14 cellular contexts compared by ENCODE assay signal in the genomic region with DNA sequence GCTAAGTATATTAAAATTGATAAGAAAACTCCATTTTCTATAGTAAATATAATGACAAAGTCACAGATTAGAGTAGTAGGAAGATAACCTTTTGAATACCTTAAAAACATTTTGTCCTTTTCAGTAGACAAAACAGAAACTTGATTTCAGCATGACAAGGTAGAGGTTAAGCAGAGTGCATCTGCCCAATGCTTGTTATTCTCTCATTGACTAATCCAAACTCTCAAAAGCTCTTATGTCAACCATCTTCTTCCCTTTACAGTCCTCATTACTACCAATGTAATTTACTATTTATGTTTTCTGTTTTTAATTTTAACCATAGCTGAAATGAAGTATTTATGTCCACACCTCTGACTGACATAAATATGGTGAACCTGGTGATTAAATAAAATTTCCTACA. TPM values are rescaled to one million over a fixed set of nuclear protein-coding genes. Genes with fewer than 3 reads are reported as not detected.
A peak's percentile ranks its signal among the peaks of the same experiment; 100 is the strongest.
DNase-seq lines count a peak whose midpoint lies in the region; ATAC-seq, FAIRE-seq and TF ChIP-seq lines count a peak whose summit lies in the region.
"Had no signal": no experiment of that assay in that cellular context is flagged by ENCODE, and none has a peak within 500 bp of the region (broad histone marks: within the 10 kb centered on the region; RNA-seq: fewer than 3 reads in every experiment).

No MANE protein-coding gene starts in this region.

- peaks cover 12% of the 10 kb centered on the region for H3K4me1 ChIP-seq in psoas muscle

- DNase-seq in GM10248 (ENCODE audit: extremely low spot score) = peak; percentile 47
- no peak for DNase-seq in mesenteric fat pad (ENCODE audit: low spot score)
- no peak for DNase-seq in psoas muscle
- DNase-seq in GM19239 (ENCODE audit: insufficient read length, low spot score) = no peak
- DNase-seq: activated CD4-positive, alpha-beta T cell treated with anti-CD3 and anti-CD28 coated beads, Interleukin-2, amount 10 ng/mL, durations not matched to agents 7 days and 5 days; NCI-H2107; stimulated activated CD4-positive, alpha-beta T cell treated with anti-CD3 and anti-CD28 coated beads, Interleukin-15, amount 100 ng/mL, for 24 hours; T-helper 1 cell had no signal

- H3K27ac ChIP-seq in psoas muscle = no peak overlapping the region
- H3K27ac ChIP-seq: KMS-11 had no signal

- H3K27me3 ChIP-seq in psoas muscle (ENCODE audit: insufficient read depth in 3 of 3, low read length in 2 of 3) = no peaks in the 10 kb centered on the region

- H3K4me3 ChIP-seq in psoas muscle = no peak overlapping the region

- POLR2A ChIA-PET in GM10248 (lab: Yijun Ruan, JAX) = no interaction called here

- H3K36me3 ChIP-seq in psoas muscle (ENCODE audit: insufficient read depth in 1 of 2, low read depth in 1 of 2) = no peaks in the 10 kb centered on the region

- intact Hi-C loops in psoas muscle (cut with DNase I) = no loop called here

- no peak for FAIRE-seq in GM19239 (lab: Jason Lieb, UNC)

- ATAC-seq in GM18870 (IDR thresholded peaks at IDR 0.05; ENCODE audit: unreplicated experiment) (peak; percentile 88), GM21786 (IDR thresholded peaks at IDR 0.05; ENCODE audit: unreplicated experiment) (peak; percentile 74), HG03097 (IDR thresholded peaks at IDR 0.05; ENCODE audit: low FRiP score, unreplicated experiment) (peak; percentile 51), HG03457 (IDR thresholded peaks at IDR 0.05; ENCODE audit: unreplicated experiment) (no peak), psoas muscle (no peak)
- ATAC-seq: esophagus mucosa had no signal

- TF ChIP-seq CTCF in GM10248 (IDR thresholded peaks at IDR 0.05; ENCODE audit: control extremely low read depth, extremely low read depth, low read depth, missing control alignments) = no peak
- TF ChIP-seq CTCF in psoas muscle (IDR thresholded peaks at IDR 0.05) = no peak

- CTCF ChIA-PET in GM10248 (lab: Yijun Ruan, JAX) = interaction anchor here (1.6 to 8.5 kb wide), 2 partner anchors 10 to 18 kb away, joined by 8 to 172 read pairs; no protein-coding TSS in a partner anchor

- H3K9me3 ChIP-seq in psoas muscle = no peaks in the 10 kb centered on the region

RNA-seq across cellular contexts. Expression of a gene that starts 11.1 kb away (rescaled TPM):
- total RNA-seq in mesenteric fat pad (0.51 TPM), psoas muscle (1 to 10 TPM in 1 of 4 donors, under 1 TPM in 3; 0.69 to 2.3 (median 0.81) TPM)
- 1 to 10 TPM in 1 of 3 donors, under 1 TPM in 2; 0.41 to 1.3 (median 0.47) TPM for polyA plus RNA-seq in psoas muscle

RNA-seq across cellular contexts. Expression of a gene that starts 11.2 kb away (rescaled TPM):
- total RNA-seq in mesenteric fat pad (1.3 TPM), psoas muscle (under 1 TPM; 0.50 to 0.77 (median 0.66) TPM)
- 1 to 10 TPM in 1 of 3 donors, under 1 TPM in 2; 0.15 to 1.1 (median 0.38) TPM for polyA plus RNA-seq in psoas muscle
- total RNA-seq: activated CD4-positive, alpha-beta T cell treated with anti-CD3 and anti-CD28 coated beads, Interleukin-2, amount 10 ng/mL, durations not matched to agents 7 days and 5 days had no signal

Comparison
In these comparisons a context has a peak if more than half of its experiments do, and no peak if none do; other contexts are left out.
1. ATAC-seq: peak in GM18870 (single experiment), GM21786 (single experiment) and HG03097 (single experiment); none in HG03457 (single experiment) and psoas muscle (0 of 4).